In the genomic region with DNA sequence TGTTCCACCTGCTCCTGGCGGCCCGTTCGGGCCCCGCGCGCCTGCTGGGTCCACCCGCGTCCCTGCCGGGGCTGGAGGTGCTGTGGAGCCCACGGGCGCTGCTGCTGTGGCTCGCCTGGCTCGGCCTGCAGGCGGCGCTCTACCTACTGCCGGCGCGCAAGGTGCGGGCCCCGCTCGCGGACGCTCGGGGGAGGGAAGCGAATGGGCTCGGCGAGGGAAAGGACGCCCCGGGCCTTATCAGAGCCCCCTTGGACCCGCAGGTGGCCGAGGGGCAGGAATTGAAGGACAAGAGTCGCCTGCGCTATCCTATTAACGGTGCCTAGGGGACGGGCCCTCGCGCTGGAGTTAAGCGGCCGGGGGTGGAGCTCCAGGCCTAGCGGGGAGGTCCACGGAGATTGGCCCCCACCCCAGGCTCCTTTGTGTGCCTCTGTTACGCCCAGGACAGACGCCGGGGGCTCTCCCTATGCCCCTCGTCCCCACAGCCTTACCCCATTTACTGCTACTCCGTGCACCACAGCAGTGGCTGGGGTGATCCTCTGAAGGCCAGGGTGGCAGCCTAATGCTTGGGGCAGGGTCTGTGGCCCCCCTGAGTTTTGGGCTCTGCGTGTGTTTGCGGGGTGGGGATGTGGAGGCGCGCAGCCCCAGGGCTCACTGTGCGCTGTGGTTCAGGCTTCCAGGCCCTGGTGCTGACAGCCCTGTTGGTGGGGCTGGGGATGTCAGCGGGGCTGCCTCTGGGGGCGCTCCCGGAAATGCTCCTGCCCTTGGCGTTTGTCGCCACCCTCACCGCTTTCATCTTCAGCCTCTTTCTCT, we compare ENCODE assay signal across 8 cellular contexts. TPM values are rescaled to one million over a fixed set of nuclear protein-coding genes. Genes with fewer than 3 reads are reported as not detected.
DNase-seq lines count a peak whose midpoint lies in the region; ATAC-seq lines count a peak whose summit lies in the region.

No MANE protein-coding gene starts in this region.

- H3K27ac ChIP-seq in rectal smooth muscle tissue (ENCODE audit: low read depth, low read length), result peak overlapping the region; percentile 6

- peaks cover 4% of the 10 kb centered on the region for H3K36me3 ChIP-seq in rectal smooth muscle tissue (ENCODE audit: control insufficient read depth, insufficient read depth, low read length)

- H3K36me3 Mint-ChIP-seq in activated naive CD4-positive, alpha-beta T cell treated with anti-CD3 and anti-CD28 coated beads, Interleukin-2, amount 50 U/mL, for 24 hours, result peaks cover 5% of the 10 kb centered on the region

- H3K27me3 Mint-ChIP-seq in activated naive CD4-positive, alpha-beta T cell treated with anti-CD3 and anti-CD28 coated beads, Interleukin-2, amount 50 U/mL, for 24 hours, result no peaks in the 10 kb centered on the region

- H3K27me3 ChIP-seq in rectal smooth muscle tissue (ENCODE audit: control insufficient read depth, insufficient read depth, low read length), result no peaks in the 10 kb centered on the region

- peak overlapping the region; percentile 84 for H3K27ac Mint-ChIP-seq in activated naive CD4-positive, alpha-beta T cell treated with anti-CD3 and anti-CD28 coated beads, Interleukin-2, amount 50 U/mL, for 24 hours

- H3K4me3 ChIP-seq in rectal smooth muscle tissue (ENCODE audit: low read length), result peak overlapping the region; percentile 59

- H3K9me3 Mint-ChIP-seq in activated naive CD4-positive, alpha-beta T cell treated with anti-CD3 and anti-CD28 coated beads, Interleukin-2, amount 50 U/mL, for 24 hours, result no peaks in the 10 kb centered on the region

- peaks cover 20% of the 10 kb centered on the region for H3K4me1 ChIP-seq in rectal smooth muscle tissue (ENCODE audit: control insufficient read depth, insufficient read depth, low read length)

- intact Hi-C loops in left ventricle myocardium superior (cut with micrococcal nuclease), result no loop called here

- DNase-seq in GM03348 (ENCODE audit: low spot score) (peak; percentile 82), RPMI8226 (peak; percentile 87), left ventricle myocardium superior (peak; percentile 84), kidney glomerular epithelial cell (lab: John Stamatoyannopoulos, UW) (no peak)

- ATAC-seq in HG03175 (IDR thresholded peaks at IDR 0.05; ENCODE audit: unreplicated experiment) (peak; percentile 38), left ventricle myocardium superior (peak; percentile 65), HG02973 (IDR thresholded peaks at IDR 0.05; ENCODE audit: unreplicated experiment) (no peak)

- H3K4me3 Mint-ChIP-seq in activated naive CD4-positive, alpha-beta T cell treated with anti-CD3 and anti-CD28 coated beads, Interleukin-2, amount 50 U/mL, for 24 hours, result peak overlapping the region; percentile 87

- H3K4me1 Mint-ChIP-seq in activated naive CD4-positive, alpha-beta T cell treated with anti-CD3 and anti-CD28 coated beads, Interleukin-2, amount 50 U/mL, for 24 hours, result peaks cover 45% of the 10 kb centered on the region

- peak overlapping the region; percentile 32 for H3K9ac ChIP-seq in rectal smooth muscle tissue (ENCODE audit: low read length)

RNA-seq across cellular contexts. Expression of gene TM7SF2, which starts 1.1 kb away (rescaled TPM):
- total RNA-seq in left ventricle myocardium superior, result 112 TPM

RNA-seq across cellular contexts. Expression of gene ZNHIT2, which starts 4.7 kb away (rescaled TPM):
- total RNA-seq in left ventricle myocardium superior, result 5.5 TPM

RNA-seq across cellular contexts. Expression of gene FAU, which starts 9.2 kb away (rescaled TPM):
- 724 TPM for total RNA-seq in left ventricle myocardium superior

RNA-seq across cellular contexts. Expression of gene MRPL49, which starts 9.4 kb away (rescaled TPM):
- 33.7 TPM for total RNA-seq in left ventricle myocardium superior

RNA-seq across cellular contexts. Expression of gene VPS51, which starts 16.7 kb away (rescaled TPM):
- total RNA-seq in left ventricle myocardium superior, result 84.8 TPM
